ENCODE assay signal across 10 cellular contexts in the genomic region with DNA sequence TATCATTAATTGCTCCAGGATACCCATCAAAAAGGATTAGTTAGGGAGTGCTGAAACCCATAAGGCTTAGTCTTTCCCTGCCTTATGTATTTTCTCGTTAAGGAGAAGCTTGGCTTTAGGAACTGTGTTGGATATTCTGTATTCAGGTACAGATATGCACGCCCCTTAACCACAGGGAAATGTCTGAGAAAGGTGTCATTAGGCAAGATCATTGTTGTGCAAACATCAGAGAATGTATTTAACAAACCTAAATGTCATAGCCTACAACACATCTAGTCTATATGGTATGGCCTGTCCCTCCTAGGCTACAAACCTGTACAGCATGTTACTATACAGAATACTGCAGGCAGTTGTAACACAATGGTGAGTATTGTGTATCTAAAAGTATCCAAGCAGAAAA. TPM values are rescaled to one million over a fixed set of nuclear protein-coding genes. Genes with fewer than 3 reads are reported as not detected.
DNase-seq lines count a peak whose midpoint lies in the region; ATAC-seq, FAIRE-seq and TF ChIP-seq lines count a peak whose summit lies in the region.
"Not testable (repeated sequence)": the region's sequence is repeated elsewhere in the genome, so short reads cannot be mapped to it uniquely, and the experiment has no call there.
"Had no signal": no experiment of that assay in that cellular context is flagged by ENCODE, and none has a peak within 500 bp of the region (broad histone marks: within the 10 kb centered on the region; RNA-seq: fewer than 3 reads in every experiment).

No MANE protein-coding gene starts in this region.

- H3K4me2 ChIP-seq in PC-3 (ENCODE audit: low read length) = not testable (repeated sequence)

- H3F3A ChIP-seq in PC-3 (ENCODE audit: low read length, unreplicated experiment) = not testable (repeated sequence)

- H3K9ac ChIP-seq in PC-3 (ENCODE audit: low read length) = not testable (repeated sequence)

- not testable (repeated sequence) for H3K4me3 ChIP-seq in PC-3 (ENCODE audit: low read length); Panc1 (ENCODE audit: low read depth in 2 of 2, low read length in 2 of 2); RWPE2 (ENCODE audit: severe bottlenecking)

- CTCF ChIA-PET in PC-3 (lab: Charles Lee); Panc1 (lab: Charles Lee): not testable (repeated sequence)

- DNase-seq in H54 (ENCODE audit: insufficient read length, low spot score); PC-3; Panc1 (ENCODE audit: low read depth, low spot score); RWPE2 (ENCODE audit: low spot score); foreskin keratinocyte: not testable (repeated sequence)

- POLR2A ChIA-PET in PC-3 (lab: Charles Lee; ENCODE audit: unreplicated experiment); Panc1 (lab: Charles Lee): not testable (repeated sequence)

- not testable (repeated sequence) for H3K36me3 ChIP-seq in PC-3 (ENCODE audit: low read depth, low read length); Panc1 (ENCODE audit: control insufficient read depth, insufficient read depth, low read length); RWPE2 (ENCODE audit: low read depth)

- H3K27me3 Mint-ChIP-seq in stimulated activated memory B cell treated with anti-CD40 and anti-IgM and Interleukin-4, amounts not matched to agents 10 μg/mL and 1 μg/mL and 100 μg/mL, for 72 hours = not testable (repeated sequence)

- H4K20me1 ChIP-seq in PC-3 (ENCODE audit: low read length) = not testable (repeated sequence)

- not testable (repeated sequence) for H3K4me1 ChIP-seq in PC-3 (ENCODE audit: insufficient read depth, low read length); Panc1 (ENCODE audit: control insufficient read depth, insufficient read depth, low read length); RWPE2 (ENCODE audit: insufficient read depth, poor library complexity, severe bottlenecking); foreskin keratinocyte

- not testable (repeated sequence) for H3K4me1 Mint-ChIP-seq in stimulated activated memory B cell treated with anti-CD40 and anti-IgM and Interleukin-4, amounts not matched to agents 10 μg/mL and 1 μg/mL and 100 μg/mL, for 72 hours

- peak; percentile 11 for FAIRE-seq in H54 (lab: Jason Lieb, UNC)

- intact Hi-C loops in PC-3 (cut with micrococcal nuclease); Panc1 (cut with micrococcal nuclease; ENCODE audit: unreplicated experiment): not testable (repeated sequence)

- H3K9me3 ChIP-seq in PC-3 (ENCODE audit: low read length); Panc1 (ENCODE audit: control insufficient read depth, insufficient read depth, low read depth, low read length); RWPE2 (ENCODE audit: severe bottlenecking): not testable (repeated sequence)

- H2AFZ ChIP-seq in PC-3 (ENCODE audit: low read length) = not testable (repeated sequence)

- not testable (repeated sequence) for H3K9me2 ChIP-seq in PC-3 (replicated peaks; ENCODE audit: low read length)

- not testable (repeated sequence) for TF ChIP-seq POLR2A in H54 (IDR thresholded peaks at IDR 0.05; ENCODE audit: low read depth, low read length)

- not testable (repeated sequence) for H3K36me3 Mint-ChIP-seq in stimulated activated memory B cell treated with anti-CD40 and anti-IgM and Interleukin-4, amounts not matched to agents 10 μg/mL and 1 μg/mL and 100 μg/mL, for 72 hours

- not testable (repeated sequence) for H3K79me2 ChIP-seq in PC-3 (ENCODE audit: low read length)

- BruUV-seq in PC-3 (replicated peaks; lab: Mats Ljungman, UMichigan); Panc1 (replicated peaks; lab: Mats Ljungman, UMichigan): not testable (repeated sequence)

- ATAC-seq in PC-3 = peak; percentile 71
- ATAC-seq in Panc1 = peak; percentile 30; the same call in 1 of the 2 replicates
- peak; percentile 61 for ATAC-seq in RWPE2 (ENCODE audit: low read depth)
- peak; percentile 15 for ATAC-seq in foreskin keratinocyte
- ATAC-seq in stimulated activated memory B cell treated with anti-CD40 and anti-IgM and Interleukin-4, amounts not matched to agents 10 μg/mL and 1 μg/mL and 100 μg/mL, for 72 hours = peak; percentile 20

- not testable (repeated sequence) for H3K27ac Mint-ChIP-seq in stimulated activated memory B cell treated with anti-CD40 and anti-IgM and Interleukin-4, amounts not matched to agents 10 μg/mL and 1 μg/mL and 100 μg/mL, for 72 hours

- H3K27ac ChIP-seq in PC-3 (ENCODE audit: low read length); Panc1 (ENCODE audit: low read length); RWPE2 (ENCODE audit: poor library complexity, severe bottlenecking); foreskin keratinocyte: not testable (repeated sequence)

- in situ Hi-C loops in Panc1 (cut with HindIII; ENCODE audit: low pct_unique_long_range_greater_than_20kb, low sequenced_read_pairs) = not testable (repeated sequence)

- TF ChIP-seq CTCF in PC-3 (conservative IDR thresholded peaks at IDR 0.05; ENCODE audit: low read depth, low read length); Panc1 (IDR thresholded peaks at IDR 0.05); RWPE2 (IDR thresholded peaks at IDR 0.05; ENCODE audit: poor library complexity, severe bottlenecking); foreskin keratinocyte (conservative IDR thresholded peaks at IDR 0.05): not testable (repeated sequence)

- not testable (repeated sequence) for H3K27me3 ChIP-seq in PC-3 (ENCODE audit: low read length); Panc1 (ENCODE audit: control insufficient read depth, insufficient read depth, low read length); RWPE2 (ENCODE audit: insufficient read depth, poor library complexity, severe bottlenecking); foreskin keratinocyte

- H3K4me3 Mint-ChIP-seq in stimulated activated memory B cell treated with anti-CD40 and anti-IgM and Interleukin-4, amounts not matched to agents 10 μg/mL and 1 μg/mL and 100 μg/mL, for 72 hours = not testable (repeated sequence)

- H3K9me3 Mint-ChIP-seq in stimulated activated memory B cell treated with anti-CD40 and anti-IgM and Interleukin-4, amounts not matched to agents 10 μg/mL and 1 μg/mL and 100 μg/mL, for 72 hours = not testable (repeated sequence)

RNA-seq across cellular contexts. Expression of a gene that starts 10.1 kb away (rescaled TPM):
- 0.26 TPM in 1 of 2 replicates, not detected in the other for total RNA-seq in PC-3 (2014; rRNA removed)
- total RNA-seq in Panc1 (2021; ENCODE audit: unreplicated experiment) = 2.6 TPM
- polyA plus RNA-seq in Panc1 (2012; ENCODE audit: insufficient read length) = 4.1 TPM
- 1.2 TPM in 1 of 2 replicates, not detected in the other for total RNA-seq in foreskin keratinocyte
- polyA plus RNA-seq in foreskin keratinocyte = 0.08 and 0.17 TPM in 2 replicates
- total RNA-seq: Calu3; CD4-positive, CD25-positive, alpha-beta regulatory T cell; CD8-positive, alpha-beta T cell had no signal
- polyA plus RNA-seq: A549 had no signal

Comparison
In these comparisons a context has a peak if more than half of its experiments do, and no peak if none do; other contexts are left out.
1. ATAC-seq: peak in every context shown above with its lines; median percentile 71 in PC-3; 61 in RWPE2; 30 in Panc1; 20 in stimulated activated memory B cell treated with anti-CD40 and anti-IgM and Interleukin-4, amounts not matched to agents 10 μg/mL and 1 μg/mL and 100 μg/mL, for 72 hours; 15 in foreskin keratinocyte.